Comparison of ENCODE assay signal across 2 cellular contexts in the genomic region with DNA sequence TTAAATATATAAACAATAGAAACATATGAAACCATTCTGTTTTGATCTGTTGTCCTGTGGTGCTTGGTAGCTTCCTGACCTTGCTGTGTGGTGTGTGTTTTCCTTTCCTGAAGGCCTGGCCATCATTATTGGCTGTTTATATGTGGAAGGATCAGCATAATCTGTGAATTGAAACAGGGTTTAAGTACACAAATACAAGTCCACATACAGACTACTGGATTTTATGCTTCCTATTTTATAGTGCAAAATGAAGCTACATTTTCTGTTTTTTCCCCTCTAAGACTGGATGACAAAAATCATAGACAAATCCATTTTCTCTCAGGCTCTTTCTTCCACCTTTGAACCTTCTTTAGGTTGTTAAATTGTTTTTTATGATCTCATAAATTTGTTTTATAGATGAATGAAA.
TF ChIP-seq lines count a peak whose summit lies in the region.

No MANE protein-coding gene starts in this region.

TF ChIP-seq in A549, 52 proteins besides CTCF, POLR2A, EP300 and RAD21:
- TF ChIP-seq BHLHE40 (IDR thresholded peaks at IDR 0.05; ENCODE audit: low read depth, low read length) (no peak), ZC3H11A (IDR thresholded peaks at IDR 0.05) (no peak)
- TF ChIP-seq, protein P1, sequence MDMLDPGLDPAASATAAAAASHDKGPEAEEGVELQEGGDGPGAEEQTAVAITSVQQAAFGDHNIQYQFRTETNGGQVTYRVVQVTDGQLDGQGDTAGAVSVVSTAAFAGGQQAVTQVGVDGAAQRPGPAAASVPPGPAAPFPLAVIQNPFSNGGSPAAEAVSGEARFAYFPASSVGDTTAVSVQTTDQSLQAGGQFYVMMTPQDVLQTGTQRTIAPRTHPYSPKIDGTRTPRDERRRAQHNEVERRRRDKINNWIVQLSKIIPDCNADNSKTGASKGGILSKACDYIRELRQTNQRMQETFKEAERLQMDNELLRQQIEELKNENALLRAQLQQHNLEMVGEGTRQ (IDR thresholded peaks at IDR 0.05): no peak

TF ChIP-seq in HCT116, 20 proteins besides CTCF, POLR2A, EP300 and RAD21:
- TF ChIP-seq TCF7L2 (IDR thresholded peaks at IDR 0.05; ENCODE audit: borderline replicate concordance, extremely low read depth, insufficient read depth, insufficient read length): no peak
- TF ChIP-seq, protein P2, sequence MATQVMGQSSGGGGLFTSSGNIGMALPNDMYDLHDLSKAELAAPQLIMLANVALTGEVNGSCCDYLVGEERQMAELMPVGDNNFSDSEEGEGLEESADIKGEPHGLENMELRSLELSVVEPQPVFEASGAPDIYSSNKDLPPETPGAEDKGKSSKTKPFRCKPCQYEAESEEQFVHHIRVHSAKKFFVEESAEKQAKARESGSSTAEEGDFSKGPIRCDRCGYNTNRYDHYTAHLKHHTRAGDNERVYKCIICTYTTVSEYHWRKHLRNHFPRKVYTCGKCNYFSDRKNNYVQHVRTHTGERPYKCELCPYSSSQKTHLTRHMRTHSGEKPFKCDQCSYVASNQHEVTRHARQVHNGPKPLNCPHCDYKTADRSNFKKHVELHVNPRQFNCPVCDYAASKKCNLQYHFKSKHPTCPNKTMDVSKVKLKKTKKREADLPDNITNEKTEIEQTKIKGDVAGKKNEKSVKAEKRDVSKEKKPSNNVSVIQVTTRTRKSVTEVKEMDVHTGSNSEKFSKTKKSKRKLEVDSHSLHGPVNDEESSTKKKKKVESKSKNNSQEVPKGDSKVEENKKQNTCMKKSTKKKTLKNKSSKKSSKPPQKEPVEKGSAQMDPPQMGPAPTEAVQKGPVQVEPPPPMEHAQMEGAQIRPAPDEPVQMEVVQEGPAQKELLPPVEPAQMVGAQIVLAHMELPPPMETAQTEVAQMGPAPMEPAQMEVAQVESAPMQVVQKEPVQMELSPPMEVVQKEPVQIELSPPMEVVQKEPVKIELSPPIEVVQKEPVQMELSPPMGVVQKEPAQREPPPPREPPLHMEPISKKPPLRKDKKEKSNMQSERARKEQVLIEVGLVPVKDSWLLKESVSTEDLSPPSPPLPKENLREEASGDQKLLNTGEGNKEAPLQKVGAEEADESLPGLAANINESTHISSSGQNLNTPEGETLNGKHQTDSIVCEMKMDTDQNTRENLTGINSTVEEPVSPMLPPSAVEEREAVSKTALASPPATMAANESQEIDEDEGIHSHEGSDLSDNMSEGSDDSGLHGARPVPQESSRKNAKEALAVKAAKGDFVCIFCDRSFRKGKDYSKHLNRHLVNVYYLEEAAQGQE (IDR thresholded peaks at IDR 0.05; ENCODE audit: low read depth): no peak
- TF ChIP-seq SIN3A (IDR thresholded peaks at IDR 0.05; ENCODE audit: low read depth): no peak
- no peak for TF ChIP-seq CEBPB (IDR thresholded peaks at IDR 0.05; ENCODE audit: low read depth)
- TF ChIP-seq FOSL1 (IDR thresholded peaks at IDR 0.05; ENCODE audit: low read depth): no peak
- TF ChIP-seq EGR1 (IDR thresholded peaks at IDR 0.05; ENCODE audit: low read depth): no peak
- no peak for TF ChIP-seq CBX3 (IDR thresholded peaks at IDR 0.05; ENCODE audit: low read depth)
- no peak for TF ChIP-seq EZH2phosphoT487 (IDR thresholded peaks at IDR 0.05; ENCODE audit: borderline replicate concordance)
- TF ChIP-seq ZFX (IDR thresholded peaks at IDR 0.05): no peak
- TF ChIP-seq SP1 (IDR thresholded peaks at IDR 0.05; ENCODE audit: low read depth): no peak
- TF ChIP-seq, protein P3, sequence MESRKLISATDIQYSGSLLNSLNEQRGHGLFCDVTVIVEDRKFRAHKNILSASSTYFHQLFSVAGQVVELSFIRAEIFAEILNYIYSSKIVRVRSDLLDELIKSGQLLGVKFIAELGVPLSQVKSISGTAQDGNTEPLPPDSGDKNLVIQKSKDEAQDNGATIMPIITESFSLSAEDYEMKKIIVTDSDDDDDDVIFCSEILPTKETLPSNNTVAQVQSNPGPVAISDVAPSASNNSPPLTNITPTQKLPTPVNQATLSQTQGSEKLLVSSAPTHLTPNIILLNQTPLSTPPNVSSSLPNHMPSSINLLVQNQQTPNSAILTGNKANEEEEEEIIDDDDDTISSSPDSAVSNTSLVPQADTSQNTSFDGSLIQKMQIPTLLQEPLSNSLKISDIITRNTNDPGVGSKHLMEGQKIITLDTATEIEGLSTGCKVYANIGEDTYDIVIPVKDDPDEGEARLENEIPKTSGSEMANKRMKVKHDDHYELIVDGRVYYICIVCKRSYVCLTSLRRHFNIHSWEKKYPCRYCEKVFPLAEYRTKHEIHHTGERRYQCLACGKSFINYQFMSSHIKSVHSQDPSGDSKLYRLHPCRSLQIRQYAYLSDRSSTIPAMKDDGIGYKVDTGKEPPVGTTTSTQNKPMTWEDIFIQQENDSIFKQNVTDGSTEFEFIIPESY (IDR thresholded peaks at IDR 0.05; ENCODE audit: extremely low read depth, insufficient replicate concordance, low read length): no peak
- TF ChIP-seq ZNF274 (IDR thresholded peaks at IDR 0.05; ENCODE audit: low read depth, low read length): no peak
- no peak for TF ChIP-seq YY1 (IDR thresholded peaks at IDR 0.05; ENCODE audit: extremely low read depth, insufficient replicate concordance, low read depth, low read length)
- no peak for TF ChIP-seq SRF (IDR thresholded peaks at IDR 0.05; ENCODE audit: low read depth)
- TF ChIP-seq POLR2AphosphoS5 (IDR thresholded peaks at IDR 0.05; ENCODE audit: low read depth, low read length): no peak
